In genomic region chr17:1229891-1230571, GRCh38 we compare ENCODE assay signal across 8 cellular contexts. TPM values are rescaled to one million over a fixed set of nuclear protein-coding genes. Genes with fewer than 3 reads are reported as not detected.
A peak's percentile ranks its signal among the peaks of the same experiment; 100 is the strongest.
DNase-seq lines count a peak whose midpoint lies in the region; ATAC-seq and TF ChIP-seq lines count a peak whose summit lies in the region.

No MANE protein-coding gene starts in this region.

- H3K9me3 ChIP-seq in stomach smooth muscle (ENCODE audit: control insufficient read depth in 2 of 2, low read length in 2 of 2) = no peaks in the 10 kb centered on the region

- peak overlapping the region; percentile 70 for H3K4me3 Mint-ChIP-seq in activated CD4-positive, alpha-beta T cell treated with anti-CD3 and anti-CD28 coated beads for 36 hours

- POLR2A ChIA-PET in activated CD4-positive, alpha-beta T cell treated with anti-CD3 and anti-CD28 coated beads for 36 hours (lab: Charles Lee) = no interaction called here

- H3K27me3 ChIP-seq in stomach smooth muscle (ENCODE audit: control insufficient read depth in 1 of 2, insufficient read depth in 2 of 2, low read length in 2 of 2) = peaks cover 32 to 45% of the 10 kb centered on the region in 2 donors

- TF ChIP-seq CTCF in VCaP (conservative IDR thresholded peaks at IDR 0.05) = no peak

- DNase-seq in activated CD4-positive, alpha-beta T cell treated with anti-CD3 and anti-CD28 coated beads for 36 hours = no peak
- no peak for DNase-seq in activated CD4-positive, alpha-beta T cell treated with anti-CD3 and anti-CD28 coated beads, Interleukin-2, amount 50 U/mL, for 1 hour
- DNase-seq in left colon (peak in 1 of 2 donors; percentile 39), Ammon's horn (ENCODE audit: low spot score) (no peak), NCI-H187 (lab: John Stamatoyannopoulos, UW) (no peak)

- no peaks in the 10 kb centered on the region for H3K36me3 Mint-ChIP-seq in activated CD4-positive, alpha-beta T cell treated with anti-CD3 and anti-CD28 coated beads for 36 hours (ENCODE audit: low read depth)

- H3K36me3 ChIP-seq in stomach smooth muscle (ENCODE audit: control insufficient read depth in 2 of 2, insufficient read depth in 2 of 2, low read length in 2 of 2) = no peaks in the 10 kb centered on the region

- CTCF ChIA-PET in activated CD4-positive, alpha-beta T cell treated with anti-CD3 and anti-CD28 coated beads for 36 hours (lab: Charles Lee) = interaction anchor here (0.5 to 1.4 kb wide), 3 partner anchors 29 to 382 kb away, joined by 3 to 4 read pairs (median 4); no protein-coding TSS in a partner anchor

- peaks cover 9% of the 10 kb centered on the region for H3K4me1 Mint-ChIP-seq in activated CD4-positive, alpha-beta T cell treated with anti-CD3 and anti-CD28 coated beads for 36 hours

- intact Hi-C loops in activated CD4-positive, alpha-beta T cell treated with anti-CD3 and anti-CD28 coated beads for 36 hours (cut with DNase I, micrococcal nuclease) = no loop called here
- intact Hi-C loops in left colon (cut with DNase I, micrococcal nuclease) = no loop called here

- H3K4me1 ChIP-seq in stomach smooth muscle (ENCODE audit: control insufficient read depth, insufficient read depth, low read length) = peaks cover 15% of the 10 kb centered on the region

- peaks cover 50% of the 10 kb centered on the region for H3K27me3 Mint-ChIP-seq in activated CD4-positive, alpha-beta T cell treated with anti-CD3 and anti-CD28 coated beads for 36 hours

- peak overlapping the region in 1 of 2 donors; percentile 42 for H3K9ac ChIP-seq in stomach smooth muscle (ENCODE audit: low read length in 2 of 2)

- H3K27ac ChIP-seq in VCaP (peak overlapping the region; percentile 51; the same call in 1 of the 2 replicates), stomach smooth muscle (ENCODE audit: low read length) (no peak overlapping the region)

- ATAC-seq in activated CD4-positive, alpha-beta T cell treated with anti-CD3 and anti-CD28 coated beads for 36 hours = no peak
- ATAC-seq in left colon (peak; percentile 3), HG03159 (IDR thresholded peaks at IDR 0.05; ENCODE audit: unreplicated experiment) (no peak)

- H3K4me3 ChIP-seq in stomach smooth muscle (ENCODE audit: low read length in 2 of 2) = peak overlapping the region; percentile 31 to 72

- peak overlapping the region; percentile 42 for H3K27ac Mint-ChIP-seq in activated CD4-positive, alpha-beta T cell treated with anti-CD3 and anti-CD28 coated beads for 36 hours

- H3K9me3 Mint-ChIP-seq in activated CD4-positive, alpha-beta T cell treated with anti-CD3 and anti-CD28 coated beads for 36 hours (ENCODE audit: low read depth) = no peaks in the 10 kb centered on the region

RNA-seq across cellular contexts. Expression of gene BHLHA9, which starts 40.2 kb away (rescaled TPM):
- not detected for total RNA-seq in activated CD4-positive, alpha-beta T cell treated with anti-CD3 and anti-CD28 coated beads for 36 hours
- not detected for total RNA-seq in left colon

RNA-seq across cellular contexts. Expression of gene TRARG1, which starts 49.4 kb away (rescaled TPM):
- not detected for total RNA-seq in activated CD4-positive, alpha-beta T cell treated with anti-CD3 and anti-CD28 coated beads for 36 hours
- under 1 TPM in 1 of 2 donors, not detected in 1; 0.47 TPM for total RNA-seq in left colon

RNA-seq across cellular contexts. Expression of gene ABR, which starts 50.2 kb away (rescaled TPM):
- total RNA-seq in activated CD4-positive, alpha-beta T cell treated with anti-CD3 and anti-CD28 coated beads for 36 hours = 10 to 100 TPM; 45.2 to 50.5 TPM
- total RNA-seq in left colon = 100 to 1,000 TPM; 310 to 373 TPM

Comparison
In these comparisons a context has a peak if more than half of its experiments do, and no peak if none do; other contexts are left out.
1. RNA of gene ABR, which starts 50.2 kb away (total RNA-seq): 310 to 373 TPM in left colon; 45.2 to 50.5 TPM in activated CD4-positive, alpha-beta T cell treated with anti-CD3 and anti-CD28 coated beads for 36 hours; every median in the first group is over 4 times any median in the second.